In the genomic region with DNA sequence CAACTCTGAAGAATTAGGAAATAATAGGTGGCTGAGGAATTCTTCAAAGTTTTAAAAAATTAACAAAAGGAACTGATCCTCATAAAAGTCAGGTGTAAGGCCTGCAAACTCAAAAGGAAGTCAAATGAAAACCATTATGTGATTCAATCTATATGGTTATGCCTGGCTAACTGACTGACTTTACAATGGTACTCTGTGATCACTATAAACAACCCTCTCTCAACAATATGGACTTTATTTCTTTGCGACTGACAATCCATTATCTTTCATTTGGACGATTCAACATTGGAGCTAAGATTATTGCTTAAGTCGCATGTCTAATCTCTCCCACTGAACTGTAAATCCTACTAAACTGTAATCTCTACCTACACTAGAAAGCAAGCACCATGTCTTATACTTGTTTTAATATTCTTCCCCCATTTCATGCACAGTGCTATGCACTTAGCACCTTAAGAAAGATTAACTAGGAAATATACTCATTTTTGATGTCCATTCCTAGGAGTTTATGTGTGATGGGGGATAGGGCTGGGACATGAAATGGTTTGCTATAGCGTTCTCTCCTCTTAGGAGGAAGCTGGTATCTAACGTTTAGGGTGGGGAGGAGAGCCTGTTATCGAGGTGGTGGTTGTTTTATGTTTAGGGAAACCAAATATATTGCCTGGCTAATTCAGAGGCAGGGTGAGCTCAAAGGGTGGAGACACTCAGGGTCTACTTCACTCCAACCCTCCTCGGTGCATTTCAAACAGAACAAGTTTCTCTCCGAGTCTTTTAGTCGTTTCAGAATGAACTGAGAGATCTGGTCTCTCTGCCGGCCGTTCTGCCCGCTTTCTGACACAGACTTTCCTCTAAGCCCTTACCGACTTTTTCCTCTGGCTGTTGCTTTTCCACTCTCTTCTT, we compare ENCODE assay signal across 8 cellular contexts. TPM values are rescaled to one million over a fixed set of nuclear protein-coding genes. Genes with fewer than 3 reads are reported as not detected.
DNase-seq lines count a peak whose midpoint lies in the region; ATAC-seq, FAIRE-seq and TF ChIP-seq lines count a peak whose summit lies in the region.

No MANE protein-coding gene starts in this region.

- H3K79me2 ChIP-seq in OCI-LY3 (ENCODE audit: low read length) (peaks cover 17% of the 10 kb centered on the region), GM12878 (ENCODE audit: control insufficient read depth, insufficient read depth, low read length) (peaks cover 39% of the 10 kb centered on the region)

- TF ChIP-seq RAD21 in GM12878 (IDR thresholded peaks at IDR 0.05; ENCODE audit: insufficient read depth, low read depth, low read length) = no peak

- SMC1A ChIA-PET in GM12878 (lab: Charles Lee; ENCODE audit: uncharacterized antibody, unreplicated experiment) = interaction anchor here (0.6 to 4.5 kb wide), 8 partner anchors 13 to 420 kb away, joined by 3 to 19 read pairs (median 4); no protein-coding TSS in a partner anchor

- 9% methylated on average over 13 of the region's 13 CpGs for whole genome bisulfite sequencing in GM12878 (ENCODE audit: insufficient coverage, insufficient replicate concordance, low lambda C conversion rate, missing lambda C conversion rate)

- DNase-seq in activated CD4-positive, CD25-positive, alpha-beta regulatory T cell treated with anti-CD3 and anti-CD28 coated beads, Interleukin-2, amount 50 U/mL, for 72 hours = no peak
- DNase-seq in GM12878 (ENCODE audit: low read depth, low spot score) (no peak), NCI-H446 (lab: John Stamatoyannopoulos, UW) (no peak)

- RAD21 ChIA-PET in GM12878 (lab: Charles Lee; ENCODE audit: unreplicated experiment) = interaction anchor here (0.6 to 2.2 kb wide), 8 partner anchors 25 to 305 kb away, joined by 3 to 12 read pairs (median 4); no protein-coding TSS in a partner anchor

- BruUV-seq in GM12878 (replicated peaks; lab: Mats Ljungman, UMichigan) = TSS peak; percentile 71

- intact Hi-C loops in GM12878 (cut with micrococcal nuclease; ENCODE audit: unreplicated experiment) = loop anchor here (5.0 kb wide), 1 partner anchor 136 kb away; no protein-coding TSS in a partner anchor

- TF ChIP-seq CTCF in OCI-LY3 (IDR thresholded peaks at IDR 0.05; ENCODE audit: low read depth, low read length) (no peak), GM12878 (IDR thresholded peaks at IDR 0.05 in 2 of 3, conservative IDR thresholded peaks at IDR 0.05 in 1 of 3; ENCODE audit: control insufficient read depth in 2 of 3, extremely low read depth in 1 of 3, insufficient read depth in 1 of 3, low read depth in 3 of 3, low read length in 3 of 3) (no peak)

- H3K4me2 ChIP-seq in OCI-LY3 (ENCODE audit: low read length) = peak overlapping the region; percentile 91
- H3K4me2 ChIP-seq in GM12878 (ENCODE audit: control insufficient read depth, insufficient read depth) = peak overlapping the region; percentile 85

- no peak for TF ChIP-seq POLR2A in GM12878 (IDR thresholded peaks at IDR 0.05; ENCODE audit: low read depth, low read length)

- H3K9ac ChIP-seq in OCI-LY3 (ENCODE audit: low read length) (peak overlapping the region; percentile 92), GM12878 (ENCODE audit: control insufficient read depth, insufficient read depth, low read length) (peak overlapping the region; percentile 85), iPS-18a (ENCODE audit: low read length) (peak overlapping the region; percentile 88), skeletal muscle tissue (ENCODE audit: low read depth in 1 of 3, low read length in 3 of 3) (peak overlapping the region; percentile 92 to 98 (median 93))

- POLR2A ChIA-PET in GM12878 (lab: Charles Lee) = interaction anchor here (0.5 to 2.0 kb wide), 9 partner anchors 8 to 531 kb away, joined by 3 to 12 read pairs (median 3); a partner anchor contains a TSS

- ATAC-seq in activated CD4-positive, CD25-positive, alpha-beta regulatory T cell treated with anti-CD3 and anti-CD28 coated beads, Interleukin-2, amount 50 U/mL, for 24 hours = peak; percentile 7 to 8
- peak; percentile 37 for ATAC-seq in GM12878
- ATAC-seq in GM18870 (IDR thresholded peaks at IDR 0.05; ENCODE audit: unreplicated experiment) = no peak

- H3K4me3 ChIP-seq in OCI-LY3 (ENCODE audit: low read length) (peak overlapping the region; percentile 84), GM12878 (peak overlapping the region; percentile 97), iPS-18a (ENCODE audit: low read length) (peak overlapping the region; percentile 95), skeletal muscle tissue (ENCODE audit: low read length in 3 of 3) (peak overlapping the region; percentile 94 to 98 (median 95))

- TF ChIP-seq EP300 in GM12878 (IDR thresholded peaks at IDR 0.05; ENCODE audit: borderline replicate concordance in 1 of 2, control insufficient read depth in 1 of 2, low read depth in 2 of 2, low read length in 2 of 2) = no peak

- H3K4me1 ChIP-seq in OCI-LY3 (ENCODE audit: low read length) (peaks cover 22% of the 10 kb centered on the region), GM12878 (ENCODE audit: control insufficient read depth, insufficient read depth, low read length) (peaks cover 19% of the 10 kb centered on the region), iPS-18a (ENCODE audit: control insufficient read depth, low read depth, low read length) (peaks cover 14% of the 10 kb centered on the region), skeletal muscle tissue (ENCODE audit: control insufficient read depth in 3 of 3, insufficient read depth in 3 of 3, low read length in 3 of 3) (peaks cover 16 to 24% (median 16%) of the 10 kb centered on the region in 3 donors)

- no peak for FAIRE-seq in GM12878 (lab: Jason Lieb, UNC)

- no peaks in the 10 kb centered on the region for H3K9me3 ChIP-seq in OCI-LY3 (ENCODE audit: insufficient read depth, low read length)
- no peaks in the 10 kb centered on the region for H3K9me3 ChIP-seq in GM12878 (replicated peaks; ENCODE audit: control insufficient read depth, insufficient read depth, low read length)
- H3K9me3 ChIP-seq in iPS-18a (ENCODE audit: control insufficient read depth, low read depth, low read length) = no peaks in the 10 kb centered on the region
- no peaks in the 10 kb centered on the region for H3K9me3 ChIP-seq in skeletal muscle tissue (ENCODE audit: control insufficient read depth in 3 of 3, low read length in 3 of 3)

- in situ Hi-C loops in GM12878 (cut with MboI) = no loop called here

- CTCF ChIA-PET in GM12878 (lab: Yijun Ruan, JAX) = interaction anchor here (0.7 to 1.8 kb wide), 5 partner anchors 8 to 102 kb away, joined by 3 to 5 read pairs (median 3); no protein-coding TSS in a partner anchor

- H4K20me1 ChIP-seq in OCI-LY3 (ENCODE audit: insufficient read depth, low read length) (no peaks in the 10 kb centered on the region), GM12878 (ENCODE audit: control insufficient read depth, insufficient read depth) (no peaks in the 10 kb centered on the region)

- H3K36me3 ChIP-seq in OCI-LY3 (replicated peaks; ENCODE audit: low read depth, low read length) = no peaks in the 10 kb centered on the region
- H3K36me3 ChIP-seq in GM12878 (ENCODE audit: control insufficient read depth in 2 of 2, insufficient read depth in 2 of 2, low read length in 1 of 2) = no peaks in the 10 kb centered on the region
- peaks cover 4% of the 10 kb centered on the region for H3K36me3 ChIP-seq in iPS-18a (ENCODE audit: control insufficient read depth, low read depth, low read length)
- H3K36me3 ChIP-seq in skeletal muscle tissue (ENCODE audit: control insufficient read depth in 3 of 3, insufficient read depth in 3 of 3, low read length in 3 of 3) = peaks cover 0 to 3% (median 2%) of the 10 kb centered on the region in 3 donors

- 0 out of 2 replicates have a peak overlapping the region, but pooled peaks have one; percentile 96 for H2AFZ ChIP-seq in OCI-LY3 (ENCODE audit: low read depth, low read length)
- peak overlapping the region; percentile 75 for H2AFZ ChIP-seq in GM12878 (ENCODE audit: control insufficient read depth, low read depth, low read length)

- H3K27ac ChIP-seq in OCI-LY3 (ENCODE audit: low read length) (no peak overlapping the region), GM12878 (ENCODE audit: control insufficient read depth, insufficient read depth) (peak overlapping the region; percentile 84), iPS-18a (ENCODE audit: low read length) (peak overlapping the region; percentile 68), skeletal muscle tissue (ENCODE audit: low read depth, low read length) (peak overlapping the region; percentile 92)

- H3K27me3 ChIP-seq in OCI-LY3 (ENCODE audit: low read depth, low read length) = no peaks in the 10 kb centered on the region
- H3K27me3 ChIP-seq in GM12878 (replicated peaks in 1 of 2; ENCODE audit: control insufficient read depth in 2 of 2, insufficient read depth in 2 of 2, low read length in 1 of 2) = no peaks in the 10 kb centered on the region
- H3K27me3 ChIP-seq in iPS-18a (ENCODE audit: control insufficient read depth, insufficient read depth, low read length) = no peaks in the 10 kb centered on the region
- no peaks in the 10 kb centered on the region for H3K27me3 ChIP-seq in skeletal muscle tissue (ENCODE audit: control insufficient read depth in 3 of 3, insufficient read depth in 3 of 3, low read length in 3 of 3)

RNA-seq across cellular contexts. Expression of a gene that starts 1.3 kb away (rescaled TPM):
- total RNA-seq in GM12878 (2013; cell fraction: nucleolus; rRNA removed) = 26.5 and 28.5 TPM in 2 replicates
- total RNA-seq in GM12878 (2014; rRNA removed) = 9.4 and 10.5 TPM in 2 replicates
- 13.6 and 13.7 TPM in 2 replicates for total RNA-seq in GM12878 (2014; rRNA removed; fragmentation: Illumina TruSeq; extraction: Trizol)
- 13.1 and 15.4 TPM in 2 replicates for total RNA-seq in GM12878 (2021)
- polyA plus RNA-seq in GM12878 (2011; ENCODE audit: low read depth) = 10.0 TPM
- polyA plus RNA-seq in GM12878 (2011; rRNA removed) = 13.5 and 17.0 TPM in 2 replicates
- 7.0 and 10.3 TPM in 2 replicates for polyA plus RNA-seq in GM12878 (2011; cell fraction: cytosol; rRNA removed)
- 18.9 and 19.3 TPM in 2 replicates for polyA plus RNA-seq in GM12878 (2011; cell fraction: nucleus; rRNA removed)
- 10.1 and 13.7 TPM in 2 replicates for polyA plus RNA-seq in GM12878 (2012)
- 18.7 and 22.1 TPM in 2 replicates for polyA plus RNA-seq in GM12878 (2014; fragmentation: Illumina TruSeq; extraction: Trizol)
- polyA plus RNA-seq in GM12878 (2014; fragmentation: Nextera tagmentation; extraction: Ambion mirVana) = 1 to 10 TPM; 4.1 to 6.6 TPM
- polyA plus RNA-seq in GM12878 (2014; rRNA removed) = 11.2 and 11.8 TPM in 2 replicates
- 10 to 100 TPM; 17.1 to 17.5 TPM for polyA plus RNA-seq in GM12878 (2016; fragmentation: Nextera tagmentation; extraction: Ambion mirVana)
- 6.7 and 7.2 TPM in 2 replicates for polyA minus RNA-seq in GM12878 (2011; rRNA and poly(A)+ RNA removed)
- polyA minus RNA-seq in GM12878 (2011; cell fraction: cytosol; rRNA and poly(A)+ RNA removed) = 3.7 and 5.0 TPM in 2 replicates
- 5.0 and 7.3 TPM in 2 replicates for polyA minus RNA-seq in GM12878 (2011; cell fraction: nucleus; rRNA and poly(A)+ RNA removed)
- total RNA-seq in skeletal muscle tissue = 16.2 TPM

RNA-seq across cellular contexts. Expression of a gene that starts 48.1 kb away (rescaled TPM):
- total RNA-seq in GM12878 (2013; cell fraction: nucleolus; rRNA removed) = 206 and 241 TPM in 2 replicates
- total RNA-seq in GM12878 (2014; rRNA removed) = 195 and 229 TPM in 2 replicates
- 240 and 256 TPM in 2 replicates for total RNA-seq in GM12878 (2014; rRNA removed; fragmentation: Illumina TruSeq; extraction: Trizol)
- total RNA-seq in GM12878 (2021) = 456 and 467 TPM in 2 replicates
- 111 TPM for polyA plus RNA-seq in GM12878 (2011; ENCODE audit: low read depth)
- polyA plus RNA-seq in GM12878 (2011; rRNA removed) = 499 and 606 TPM in 2 replicates
- polyA plus RNA-seq in GM12878 (2011; cell fraction: cytosol; rRNA removed) = 365 and 371 TPM in 2 replicates
- 363 and 479 TPM in 2 replicates for polyA plus RNA-seq in GM12878 (2011; cell fraction: nucleus; rRNA removed)
- 225 and 308 TPM in 2 replicates for polyA plus RNA-seq in GM12878 (2012)
- polyA plus RNA-seq in GM12878 (2014; fragmentation: Illumina TruSeq; extraction: Trizol) = 314 and 338 TPM in 2 replicates
- 1,000 to 10,000 TPM in 1 of 2 experiments, 100 to 1,000 TPM in 1; 971 to 1,377 TPM for polyA plus RNA-seq in GM12878 (2014; fragmentation: Nextera tagmentation; extraction: Ambion mirVana)
- polyA plus RNA-seq in GM12878 (2014; rRNA removed) = 482 and 486 TPM in 2 replicates
- polyA plus RNA-seq in GM12878 (2016; fragmentation: Nextera tagmentation; extraction: Ambion mirVana) = 100 to 1,000 TPM; 569 to 577 TPM
- 211 and 244 TPM in 2 replicates for polyA minus RNA-seq in GM12878 (2011; rRNA and poly(A)+ RNA removed)
- 69.4 and 86.1 TPM in 2 replicates for polyA minus RNA-seq in GM12878 (2011; cell fraction: cytosol; rRNA and poly(A)+ RNA removed)
- 133 and 210 TPM in 2 replicates for polyA minus RNA-seq in GM12878 (2011; cell fraction: nucleus; rRNA and poly(A)+ RNA removed)
- total RNA-seq in skeletal muscle tissue = 144 TPM
